ENCODE assay signal across 1 cellular context in the genomic region with DNA sequence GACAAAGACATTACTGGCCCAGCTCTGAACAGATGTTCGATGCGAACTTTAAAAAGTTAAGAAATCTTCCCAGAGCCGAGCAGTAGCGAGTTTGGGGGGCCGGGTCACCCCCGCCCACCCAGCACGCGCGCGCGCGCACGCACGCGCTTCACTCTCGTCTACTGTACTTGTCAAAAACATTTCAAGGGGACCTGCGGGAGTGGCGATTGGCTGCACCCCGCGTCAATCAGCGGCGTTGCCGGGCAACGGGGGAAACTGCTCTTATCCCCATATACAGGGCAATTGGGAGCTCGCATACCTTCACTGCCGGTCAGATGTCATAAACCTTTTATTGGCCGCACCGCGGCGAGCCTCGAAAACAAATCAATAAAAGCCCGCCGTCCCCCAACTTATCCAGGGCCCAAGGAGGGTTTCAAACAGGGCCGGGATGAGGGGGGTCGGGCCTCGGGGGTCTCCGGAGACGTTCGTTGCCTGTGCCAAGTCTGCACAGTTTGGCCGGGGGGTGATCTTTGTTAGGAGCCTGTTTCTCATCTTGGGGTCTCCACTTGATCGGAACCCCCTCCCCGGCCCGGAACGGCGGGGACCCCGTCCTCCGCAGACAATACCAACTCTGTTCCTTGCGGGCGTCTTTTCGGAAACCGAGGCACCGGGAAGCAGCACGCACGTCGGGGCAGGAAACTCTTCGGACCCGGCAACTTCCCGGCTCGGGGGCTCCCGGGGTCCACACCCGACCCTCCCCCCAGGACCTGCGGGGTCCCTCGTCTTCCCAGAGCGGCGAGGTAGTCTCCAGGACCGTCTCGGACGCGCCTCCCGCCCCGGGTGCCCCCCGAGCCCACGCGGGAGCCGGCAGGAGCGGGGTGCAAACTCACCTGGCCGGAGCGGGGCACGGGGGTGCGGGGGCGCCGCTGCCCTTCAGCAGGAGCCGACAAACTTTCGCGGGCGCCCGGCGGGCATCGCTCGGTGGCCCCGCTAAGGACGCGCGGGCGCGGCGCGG.
TF ChIP-seq lines count a peak whose summit lies in the region.

No MANE protein-coding gene starts in this region.

TF ChIP-seq in IMR-90, 13 proteins besides CTCF, POLR2A, EP300 and RAD21 (continued from another document):
- TF ChIP-seq SMC3 (IDR thresholded peaks at IDR 0.05; ENCODE audit: low read depth, low read length), result 0 out of 2 replicates have a peak, but pooled peaks have one; percentile 5
- TF ChIP-seq RFX5 (IDR thresholded peaks at IDR 0.05; ENCODE audit: low read depth, low read length), result no peak
- 0 out of 2 replicates have a peak, but pooled peaks have one; percentile 46 for TF ChIP-seq MAZ (IDR thresholded peaks at IDR 0.05; ENCODE audit: borderline replicate concordance, low read depth, low read length)
- peak; percentile 85; the same call in 1 of the 2 replicates for TF ChIP-seq MXI1 (IDR thresholded peaks at IDR 0.05; ENCODE audit: borderline replicate concordance, low read depth, low read length)
- TF ChIP-seq, protein P1, sequence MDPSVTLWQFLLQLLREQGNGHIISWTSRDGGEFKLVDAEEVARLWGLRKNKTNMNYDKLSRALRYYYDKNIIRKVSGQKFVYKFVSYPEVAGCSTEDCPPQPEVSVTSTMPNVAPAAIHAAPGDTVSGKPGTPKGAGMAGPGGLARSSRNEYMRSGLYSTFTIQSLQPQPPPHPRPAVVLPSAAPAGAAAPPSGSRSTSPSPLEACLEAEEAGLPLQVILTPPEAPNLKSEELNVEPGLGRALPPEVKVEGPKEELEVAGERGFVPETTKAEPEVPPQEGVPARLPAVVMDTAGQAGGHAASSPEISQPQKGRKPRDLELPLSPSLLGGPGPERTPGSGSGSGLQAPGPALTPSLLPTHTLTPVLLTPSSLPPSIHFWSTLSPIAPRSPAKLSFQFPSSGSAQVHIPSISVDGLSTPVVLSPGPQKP (IDR thresholded peaks at IDR 0.05; ENCODE audit: borderline replicate concordance, low read depth, low read length), result no peak
